Comparison of ENCODE assay signal across 1 cellular context in genomic region chr5:91383027-91383955, GRCh38.
TF ChIP-seq lines count a peak whose summit lies in the region.

ARRDC3 (minus strand) TSS chr5:91383317; CDS start chr5:91383092, 225 bp downstream.

TF ChIP-seq in HEK293, 187 proteins besides CTCF, POLR2A, EP300 and RAD21 (continued from another document):
- TF ChIP-seq HIC1 (tag by site-specific recombination; IDR thresholded peaks at IDR 0.05) (no peak), ZXDB (tag by site-specific recombination; IDR thresholded peaks at IDR 0.05) (peak; percentile 53), ZNF311 (tag by site-specific recombination; IDR thresholded peaks at IDR 0.05; ENCODE audit: borderline replicate concordance) (no peak), ZBTB8A (tag by site-specific recombination; IDR thresholded peaks at IDR 0.05) (peak; percentile 61; the same call in 1 of the 2 replicates), ZBTB20 (tag by site-specific recombination; IDR thresholded peaks at IDR 0.05) (peak; percentile 98), ZNF843 (tag by site-specific recombination; IDR thresholded peaks at IDR 0.05) (peak; percentile 25; the same call in 1 of the 2 replicates)
